In the genomic region with DNA sequence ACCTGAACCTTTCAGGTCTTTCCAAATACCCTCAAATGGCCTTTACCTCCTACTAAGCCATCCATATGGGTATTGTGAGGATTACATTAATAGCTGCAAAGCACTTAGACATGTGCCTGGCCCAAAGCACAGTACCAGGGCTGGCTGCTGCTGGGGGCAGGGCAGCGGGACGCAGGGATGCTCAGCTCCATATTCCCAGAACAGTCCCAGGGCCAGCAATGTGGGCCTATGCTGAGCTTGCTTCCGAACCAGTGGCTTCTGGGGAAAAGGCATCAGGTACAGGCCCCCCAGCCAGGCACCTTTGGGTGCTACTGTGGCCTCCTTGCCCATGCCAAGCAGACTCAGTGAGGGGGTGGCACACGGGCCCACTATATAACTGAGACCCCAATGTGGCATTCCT, we compare ENCODE assay signal across 13 cellular contexts. TPM values are rescaled to one million over a fixed set of nuclear protein-coding genes. Genes with fewer than 3 reads are reported as not detected.
DNase-seq lines count a peak whose midpoint lies in the region; ATAC-seq and TF ChIP-seq lines count a peak whose summit lies in the region.
"Had no signal": no experiment of that assay in that cellular context is flagged by ENCODE, and none has a peak within 500 bp of the region (broad histone marks: within the 10 kb centered on the region; RNA-seq: fewer than 3 reads in every experiment).

No MANE protein-coding gene starts in this region.

- no peak for TF ChIP-seq CTCF in left ventricle myocardium inferior (IDR thresholded peaks at IDR 0.05; ENCODE audit: borderline replicate concordance)
- TF ChIP-seq CTCF in MCF 10A (IDR thresholded peaks at IDR 0.05; ENCODE audit: unreplicated experiment), result no peak

- H3K27me3 ChIP-seq in left ventricle myocardium inferior (ENCODE audit: low read depth), result no peaks in the 10 kb centered on the region
- no peaks in the 10 kb centered on the region for H3K27me3 ChIP-seq in naive thymus-derived CD4-positive, alpha-beta T cell (ENCODE audit: control insufficient read depth in 2 of 2, insufficient read depth in 2 of 2, low read length in 2 of 2)
- no peaks in the 10 kb centered on the region for H3K27me3 ChIP-seq in aorta (ENCODE audit: control insufficient read depth in 1 of 2, insufficient read depth in 2 of 2, low read length in 1 of 2)

- H3K4me1 Mint-ChIP-seq in MCF 10A (ENCODE audit: insufficient read depth, unreplicated experiment), result peaks cover 66% of the 10 kb centered on the region
- peaks cover 56 to 100% (median 93%) of the 10 kb centered on the region in 7 donors for H3K4me1 Mint-ChIP-seq in naive thymus-derived CD4-positive, alpha-beta T cell
- H3K4me1 Mint-ChIP-seq: B cell had no signal

- H3K27ac ChIP-seq in left ventricle myocardium inferior (replicated peaks) (peak overlapping the region; percentile 66), aorta (ENCODE audit: low read depth in 1 of 2, low read length in 2 of 2) (peak overlapping the region in 1 of 2 donors; percentile 1)
- H3K27ac ChIP-seq in naive thymus-derived CD4-positive, alpha-beta T cell (ENCODE audit: low read depth, low read length), result peak overlapping the region; percentile 89

- peak overlapping the region; percentile 57 for H3K27ac Mint-ChIP-seq in MCF 10A (ENCODE audit: low read depth, unreplicated experiment)
- H3K27ac Mint-ChIP-seq in naive thymus-derived CD4-positive, alpha-beta T cell, result peak overlapping the region; percentile 63 to 100 (median 99)
- H3K27ac Mint-ChIP-seq: B cell had no signal

- no peaks in the 10 kb centered on the region for H3K9me3 Mint-ChIP-seq in MCF 10A (ENCODE audit: unreplicated experiment)
- H3K9me3 Mint-ChIP-seq in naive thymus-derived CD4-positive, alpha-beta T cell, result peaks cover 0 to 11% (median 0%) of the 10 kb centered on the region in 11 donors

- no peaks in the 10 kb centered on the region for H3K9me3 ChIP-seq in left ventricle myocardium inferior (replicated peaks)
- H3K9me3 ChIP-seq in naive thymus-derived CD4-positive, alpha-beta T cell (ENCODE audit: control insufficient read depth in 2 of 3, low read length in 3 of 3), result peaks cover 0 to 5% (median 0%) of the 10 kb centered on the region in 3 experiments
- no peaks in the 10 kb centered on the region for H3K9me3 ChIP-seq in aorta (ENCODE audit: control insufficient read depth, low read length)

- no peak for ATAC-seq in naive thymus-derived CD4-positive, alpha-beta T cell
- ATAC-seq in aorta (ENCODE audit: low FRiP score), result peak; percentile 31

- H3K4me1 ChIP-seq in left ventricle myocardium inferior (peaks cover 88% of the 10 kb centered on the region), aorta (ENCODE audit: control insufficient read depth in 1 of 2, insufficient read depth in 2 of 2, low read length in 2 of 2) (peaks cover 6 to 11% of the 10 kb centered on the region in 2 donors)
- H3K4me1 ChIP-seq in naive thymus-derived CD4-positive, alpha-beta T cell (ENCODE audit: control insufficient read depth in 2 of 2, insufficient read depth in 2 of 2, low read length in 2 of 2), result peaks cover 27 to 87% of the 10 kb centered on the region in 2 donors

- H3K36me3 Mint-ChIP-seq in MCF 10A (ENCODE audit: insufficient read depth, unreplicated experiment), result peaks cover 24% of the 10 kb centered on the region
- peaks cover 6 to 31% (median 21%) of the 10 kb centered on the region in 5 donors for H3K36me3 Mint-ChIP-seq in naive thymus-derived CD4-positive, alpha-beta T cell

- BruUV-seq in MCF 10A (replicated peaks; lab: Mats Ljungman, UMichigan), result no TSS peak

- H3K27me3 Mint-ChIP-seq in MCF 10A (ENCODE audit: insufficient read depth, unreplicated experiment), result no peaks in the 10 kb centered on the region
- H3K27me3 Mint-ChIP-seq in naive thymus-derived CD4-positive, alpha-beta T cell, result no peaks in the 10 kb centered on the region
- H3K27me3 Mint-ChIP-seq: B cell had no signal

- H3K4me3 ChIP-seq in left ventricle myocardium inferior (no peak overlapping the region), aorta (ENCODE audit: low read length in 2 of 2) (no peak overlapping the region)
- H3K4me3 ChIP-seq in naive thymus-derived CD4-positive, alpha-beta T cell (ENCODE audit: low read length), result peak overlapping the region; percentile 46

- POLR2A ChIA-PET in MCF 10A (lab: Yijun Ruan, JAX), result interaction anchor here (1.0 to 1.9 kb wide), 4 partner anchors 9 to 19 kb away, joined by 4 to 6 read pairs (median 5); no protein-coding TSS in a partner anchor
- POLR2A ChIA-PET in naive thymus-derived CD4-positive, alpha-beta T cell (lab: Charles Lee), result interaction anchor here (0.6 to 7.1 kb wide), 14 partner anchors 9 to 798 kb away, joined by 3 to 82 read pairs (median 6); a partner anchor contains a TSS

- no peak overlapping the region for H3K4me3 Mint-ChIP-seq in MCF 10A (ENCODE audit: unreplicated experiment)
- H3K4me3 Mint-ChIP-seq in naive thymus-derived CD4-positive, alpha-beta T cell, result peak overlapping the region in 9 of 10 donors; percentile 67 to 96 (median 92)
- H3K4me3 Mint-ChIP-seq: B cell had no signal

- 4 to 19% methylated on average over 4 of the region's 4 CpGs for WGBS in aorta, 2 donors

- H3K36me3 ChIP-seq in left ventricle myocardium inferior (peaks cover 13% of the 10 kb centered on the region), aorta (ENCODE audit: control insufficient read depth in 1 of 2, insufficient read depth in 2 of 2, low read length in 1 of 2) (no peaks in the 10 kb centered on the region)
- H3K36me3 ChIP-seq in naive thymus-derived CD4-positive, alpha-beta T cell (ENCODE audit: control insufficient read depth in 2 of 3, insufficient read depth in 3 of 3, low read length in 3 of 3), result peaks cover 0 to 13% (median 3%) of the 10 kb centered on the region in 3 experiments

- CTCF ChIA-PET in MCF 10A (lab: Yijun Ruan, JAX), result interaction anchor here (0.7 to 2.6 kb wide), 3 partner anchors 8 to 106 kb away, joined by 3 to 9 read pairs (median 3); no protein-coding TSS in a partner anchor
- CTCF ChIA-PET in naive thymus-derived CD4-positive, alpha-beta T cell (lab: Charles Lee), result interaction anchor here (1.1 to 1.8 kb wide), 7 partner anchors 9 to 58 kb away, joined by 3 to 9 read pairs (median 5); no protein-coding TSS in a partner anchor

- DNase-seq in left ventricle myocardium inferior (no peak), cardiac septum (ENCODE audit: low spot score) (no peak), MCF 10A (ENCODE audit: unreplicated experiment) (no peak), aorta (peak in 1 of 2 donors; percentile 62), T-helper 9 cell (no peak), SIG-M5 (lab: John Stamatoyannopoulos, UW) (no peak), DMS153 (lab: John Stamatoyannopoulos, UW) (no peak)
- DNase-seq in naive thymus-derived CD4-positive, alpha-beta T cell, result no peak
- DNase-seq: amniotic stem cell; KBM-7; NCI-H1930; NK-92 treated with Interleukin-12 subunit alpha and Interleukin-12 subunit beta, amount 100 ng/mL, for 24 hours had no signal

- intact Hi-C loops in left ventricle myocardium inferior (cut with micrococcal nuclease) (no loop called here), cardiac septum (cut with DNase I) (no loop called here), MCF 10A (cut with micrococcal nuclease) (no loop called here), aorta (cut with DNase I) (loop anchor here in 1 of 2 donors (5.0 kb wide), 2 partner anchors 41 to 61 kb away; no protein-coding TSS in a partner anchor)
- intact Hi-C loops in naive thymus-derived CD4-positive, alpha-beta T cell (cut with micrococcal nuclease), result loop anchor here in 1 of 2 donors (1.0 to 10.0 kb wide), 5 partner anchors 9 to 796 kb away; a partner anchor contains a TSS

RNA-seq across cellular contexts. Expression of a gene that starts 10.4 kb away (rescaled TPM):
- total RNA-seq in left ventricle myocardium inferior (75.4 TPM), cardiac septum (346 TPM), MCF 10A (2022) (239 and 312 TPM in 2 replicates), aorta (1,000 to 10,000 TPM in 1 of 2 donors, 100 to 1,000 TPM in 1; 883 to 1,590 TPM)
- 100 to 1,000 TPM in 4 of 5 experiments, 10 to 100 TPM in 1; 41.3 to 249 (median 227) TPM for total RNA-seq in naive thymus-derived CD4-positive, alpha-beta T cell
- polyA plus RNA-seq in naive thymus-derived CD4-positive, alpha-beta T cell, result 100 to 1,000 TPM; 188 to 390 TPM
- polyA plus RNA-seq in aorta, result 100 to 1,000 TPM in 1 of 2 donors, 10 to 100 TPM in 1; 82.0 to 378 TPM
